ENCODE assay signal across 8 cellular contexts in the genomic region with DNA sequence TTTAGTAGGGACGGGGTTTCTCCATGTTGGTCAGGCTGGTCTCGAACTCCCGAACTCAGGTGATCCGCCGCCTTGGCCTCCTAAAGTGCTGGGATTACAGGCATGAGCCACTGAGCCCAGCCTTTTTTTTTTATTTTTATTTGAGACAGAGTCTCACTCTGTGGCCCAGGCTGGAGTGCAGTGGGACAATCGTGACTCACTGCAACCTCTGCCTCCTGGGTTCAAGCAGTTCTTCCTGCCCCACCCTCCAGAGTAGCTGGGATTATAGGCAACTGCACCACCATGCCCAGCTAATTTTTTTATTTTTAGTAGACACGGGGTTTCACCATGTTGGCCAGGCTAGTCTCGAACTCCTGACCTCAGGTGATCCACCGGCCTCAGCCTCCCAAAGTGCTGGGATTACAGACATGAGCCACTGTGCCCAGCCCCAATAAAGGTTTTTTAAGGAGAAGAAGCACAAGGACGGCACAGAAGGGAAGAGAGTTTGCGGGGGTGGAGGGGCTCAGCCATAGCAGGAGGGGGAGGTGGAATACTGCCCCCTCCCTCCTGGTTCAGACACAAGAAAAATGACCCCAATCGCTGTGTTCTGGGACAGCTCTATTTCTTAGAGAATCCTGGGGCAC. TPM values are rescaled to one million over a fixed set of nuclear protein-coding genes. Genes with fewer than 3 reads are reported as not detected.
DNase-seq lines count a peak whose midpoint lies in the region; ATAC-seq, FAIRE-seq and TF ChIP-seq lines count a peak whose summit lies in the region.
"Not testable (repeated sequence)": the region's sequence is repeated elsewhere in the genome, so short reads cannot be mapped to it uniquely, and the experiment has no call there.

No MANE protein-coding gene starts in this region.

- peak overlapping the region; percentile 6 for H3K4me3 ChIP-seq in PC-3 (ENCODE audit: low read length)
- not testable (repeated sequence) for H3K4me3 ChIP-seq in astrocyte (ENCODE audit: insufficient read depth, low read depth, low read length); iPS DF 6.9 (ENCODE audit: low read length); mucosa of descending colon; upper lobe of left lung

- not testable (repeated sequence) for TF ChIP-seq CTCF in PC-3 (conservative IDR thresholded peaks at IDR 0.05; ENCODE audit: low read depth, low read length); astrocyte (IDR thresholded peaks at IDR 0.05; ENCODE audit: insufficient read depth, low read depth, low read length); endothelial cell (IDR thresholded peaks at IDR 0.05; ENCODE audit: unreplicated experiment); mucosa of descending colon (IDR thresholded peaks at IDR 0.05); upper lobe of left lung (IDR thresholded peaks at IDR 0.05)

- peak; percentile 54 for DNase-seq in ELR (ENCODE audit: low read depth)
- peak; percentile 64 for DNase-seq in PC-3
- DNase-seq in astrocyte (ENCODE audit: low read depth); iPS DF 6.9 (ENCODE audit: low read depth, low spot score); mucosa of descending colon; sciatic nerve (ENCODE audit: low spot score); upper lobe of left lung: not testable (repeated sequence)
- DNase-seq in endothelial cell (ENCODE audit: low spot score), result peak; percentile 9

- not testable (repeated sequence) for FAIRE-seq in astrocyte (lab: Jason Lieb, UNC)

- ATAC-seq in PC-3; upper lobe of left lung (ENCODE audit: low FRiP score in 2 of 2): not testable (repeated sequence)
- ATAC-seq in mucosa of descending colon (peak; percentile 61), sciatic nerve (peak; percentile 3)

- WGBS in iPS DF 6.9 (ENCODE audit: insufficient coverage, insufficient read length), result no CpG with 5 or more reads among the region's 12 CpGs
- WGBS in upper lobe of left lung, 2 donors, result 81% methylated on average over 12 of the region's 12 CpGs

- H3K36me3 ChIP-seq in PC-3 (ENCODE audit: low read depth, low read length); astrocyte (ENCODE audit: insufficient read depth, low read length); iPS DF 6.9 (ENCODE audit: control insufficient read depth, insufficient read depth, low read length); mucosa of descending colon (ENCODE audit: low read depth); upper lobe of left lung: not testable (repeated sequence)

- H3K27ac Mint-ChIP-seq in astrocyte (ENCODE audit: unreplicated experiment) (peak overlapping the region; percentile 96), endothelial cell (ENCODE audit: unreplicated experiment) (peak overlapping the region; percentile 98)

- H3K27me3 Mint-ChIP-seq in astrocyte (ENCODE audit: low read depth, unreplicated experiment); endothelial cell (ENCODE audit: unreplicated experiment): not testable (repeated sequence)

- H3K36me3 Mint-ChIP-seq in astrocyte (ENCODE audit: low read depth, unreplicated experiment); endothelial cell (ENCODE audit: low read depth, unreplicated experiment): not testable (repeated sequence)

- H4K20me1 ChIP-seq in PC-3 (ENCODE audit: low read length); astrocyte (ENCODE audit: insufficient read depth, low read length): not testable (repeated sequence)

- not testable (repeated sequence) for H3K9me2 ChIP-seq in PC-3 (replicated peaks; ENCODE audit: low read length)

- intact Hi-C loops in PC-3 (cut with micrococcal nuclease); mucosa of descending colon (cut with DNase I, micrococcal nuclease); sciatic nerve (cut with DNase I): not testable (repeated sequence)

- POLR2A ChIA-PET in PC-3 (lab: Charles Lee; ENCODE audit: unreplicated experiment), result interaction anchor here (0.5 to 2.3 kb wide), 5 partner anchors 28 to 61 kb away, joined by 3 to 27 read pairs (median 3); a partner anchor contains a TSS

- H3F3A ChIP-seq in PC-3 (ENCODE audit: low read length, unreplicated experiment), result peaks cover 10% of the 10 kb centered on the region

- H2AFZ ChIP-seq in PC-3 (ENCODE audit: low read length) (peak overlapping the region; percentile 62), astrocyte (ENCODE audit: low read depth, low read length) (peak overlapping the region; percentile 71)

- not testable (repeated sequence) for TF ChIP-seq EP300 in upper lobe of left lung (IDR thresholded peaks at IDR 0.05)

- CTCF ChIA-PET in PC-3 (lab: Charles Lee), result interaction anchor here (0.8 to 2.3 kb wide), 6 partner anchors 9 to 116 kb away, joined by 3 to 10 read pairs (median 7); no protein-coding TSS in a partner anchor

- peak overlapping the region; percentile 50 for H3K4me2 ChIP-seq in PC-3 (ENCODE audit: low read length)
- peak overlapping the region; percentile 78 for H3K4me2 ChIP-seq in astrocyte (ENCODE audit: low read length)

- H3K79me2 ChIP-seq in PC-3 (ENCODE audit: low read length); astrocyte (ENCODE audit: insufficient read depth, low read length): not testable (repeated sequence)

- H3K4me1 Mint-ChIP-seq in astrocyte (ENCODE audit: low read depth, unreplicated experiment) (peaks cover 26% of the 10 kb centered on the region), endothelial cell (ENCODE audit: unreplicated experiment) (peaks cover 28% of the 10 kb centered on the region)

- H3K27ac ChIP-seq in PC-3 (ENCODE audit: low read length) (peak overlapping the region; percentile 73), astrocyte (ENCODE audit: low read depth, low read length) (peak overlapping the region; percentile 73), iPS DF 6.9 (ENCODE audit: low read length) (peak overlapping the region; percentile 100), upper lobe of left lung (peak overlapping the region; percentile 62 to 88 (median 79))

- H3K4me1 ChIP-seq in PC-3 (ENCODE audit: insufficient read depth, low read length) (peaks cover 27% of the 10 kb centered on the region), astrocyte (ENCODE audit: insufficient read depth, low read length) (peaks cover 33% of the 10 kb centered on the region), upper lobe of left lung (peaks cover 15 to 32% (median 28%) of the 10 kb centered on the region in 4 donors)
- H3K4me1 ChIP-seq in iPS DF 6.9 (ENCODE audit: control insufficient read depth, insufficient read depth, low read length); mucosa of descending colon (ENCODE audit: low read depth): not testable (repeated sequence)

- H3K9ac ChIP-seq in PC-3 (ENCODE audit: low read length), result peak overlapping the region; percentile 39
- peak overlapping the region; percentile 53 for H3K9ac ChIP-seq in astrocyte (ENCODE audit: low read length)

- H3K9me3 ChIP-seq in PC-3 (ENCODE audit: low read length); astrocyte (ENCODE audit: insufficient read depth, low read depth, low read length); iPS DF 6.9 (ENCODE audit: control insufficient read depth, insufficient read depth, low read length); mucosa of descending colon; upper lobe of left lung: not testable (repeated sequence)

- H3K9me3 Mint-ChIP-seq in astrocyte (ENCODE audit: unreplicated experiment); endothelial cell (ENCODE audit: unreplicated experiment): not testable (repeated sequence)

- TSS peak; percentile 100 for BruUV-seq in PC-3 (replicated peaks; lab: Mats Ljungman, UMichigan)

- TF ChIP-seq POLR2A in upper lobe of left lung (IDR thresholded peaks at IDR 0.05), result not testable (repeated sequence)

- H3K4me3 Mint-ChIP-seq in astrocyte (ENCODE audit: unreplicated experiment); endothelial cell (ENCODE audit: unreplicated experiment): not testable (repeated sequence)

- H3K27me3 ChIP-seq in PC-3 (ENCODE audit: low read length); astrocyte (ENCODE audit: insufficient read depth, low read length); iPS DF 6.9 (ENCODE audit: control insufficient read depth, insufficient read depth, low read length); upper lobe of left lung: not testable (repeated sequence)

RNA-seq across cellular contexts. Expression of a gene that starts 32.5 kb away (rescaled TPM):
- 382 and 445 TPM in 2 replicates for total RNA-seq in PC-3 (2014; rRNA removed)
- 469 and 474 TPM in 2 replicates for total RNA-seq in astrocyte
- 200 TPM for total RNA-seq in endothelial cell (ENCODE audit: unreplicated experiment)
- 100 to 1,000 TPM; 114 to 292 (median 117) TPM for total RNA-seq in mucosa of descending colon
- total RNA-seq in sciatic nerve, result 165 TPM
- total RNA-seq in upper lobe of left lung, result 100 to 1,000 TPM in 5 of 6 donors, 10 to 100 TPM in 1; 76.5 to 214 (median 133) TPM

RNA-seq across cellular contexts. Expression of a gene that starts 54.4 kb away (rescaled TPM):
- total RNA-seq in PC-3 (2014; rRNA removed) (1,570 and 1,582 TPM in 2 replicates), astrocyte (81.2 and 90.2 TPM in 2 replicates), endothelial cell (ENCODE audit: unreplicated experiment) (19.5 TPM), mucosa of descending colon (10 to 100 TPM in 1 of 3 donors, 1 to 10 TPM in 2; 4.6 to 10.3 (median 5.8) TPM), sciatic nerve (15.6 TPM), upper lobe of left lung (10 to 100 TPM in 3 of 6 donors, 1 to 10 TPM in 3; 8.2 to 38.8 (median 12.4) TPM)

Comparison
In these comparisons a context has a peak if more than half of its experiments do, and no peak if none do; other contexts are left out.
1. RNA of a gene that starts 54.4 kb away (total RNA-seq): 1,570 to 1,582 TPM in PC-3; 81.2 to 90.2 TPM in astrocyte, 19.5 TPM in endothelial cell (single experiment), 15.6 TPM in sciatic nerve (single experiment), 8.2 to 38.8 TPM in upper lobe of left lung and 4.6 to 10.3 TPM in mucosa of descending colon; every median in the first group is over 10 times any median in the second.
2. Peak in every context shown above with its lines, with median percentiles within 50 percentile points of each other: H3K27ac ChIP-seq.